ENCODE assay signal across 8 cellular contexts in the genomic region with DNA sequence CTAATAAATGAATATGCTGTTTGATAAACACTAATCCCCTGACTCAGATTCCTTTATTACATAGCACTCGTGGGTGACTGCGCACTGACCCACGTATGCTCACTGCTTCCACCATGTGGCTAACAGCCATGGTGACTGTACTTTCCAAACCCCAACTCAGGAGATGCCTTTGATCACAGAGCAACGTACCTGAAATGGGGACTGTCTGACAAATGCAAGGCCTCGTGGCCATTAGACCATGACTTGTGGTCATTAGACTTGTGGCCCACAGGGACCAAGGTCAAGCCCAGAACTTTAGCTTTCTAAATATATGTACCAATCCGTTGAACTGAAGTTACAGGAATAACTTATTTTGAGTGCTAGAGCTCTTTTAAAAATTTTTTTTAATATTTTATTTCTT. TPM values are rescaled to one million over a fixed set of nuclear protein-coding genes. Genes with fewer than 3 reads are reported as not detected.
DNase-seq lines count a peak whose midpoint lies in the region; ATAC-seq, FAIRE-seq and TF ChIP-seq lines count a peak whose summit lies in the region.

No MANE protein-coding gene starts in this region.

- peaks cover 39% of the 10 kb centered on the region for H3K4me1 Mint-ChIP-seq in activated naive CD4-positive, alpha-beta T cell treated with anti-CD3 and anti-CD28 coated beads, Interleukin-2, amount 10 ng/mL, durations not matched to agents 7 days and 5 days

- TF ChIP-seq CTCF in heart left ventricle (IDR thresholded peaks at IDR 0.05), result peak; percentile 35 to 69 (median 58)

- H3K27me3 ChIP-seq in heart left ventricle (no peaks in the 10 kb centered on the region), small intestine (ENCODE audit: control insufficient read depth in 2 of 2, insufficient read depth in 2 of 2, low read length in 2 of 2) (no peaks in the 10 kb centered on the region)

- H3K4me1 ChIP-seq in heart left ventricle, result peaks cover 0 to 3% (median 0%) of the 10 kb centered on the region in 12 donors
- no peaks in the 10 kb centered on the region for H3K4me1 ChIP-seq in small intestine (ENCODE audit: control insufficient read depth in 2 of 2, insufficient read depth in 1 of 2, low read depth in 1 of 2, low read length in 1 of 2)

- H3K9me3 ChIP-seq in heart left ventricle (no peaks in the 10 kb centered on the region), small intestine (ENCODE audit: control insufficient read depth, low read depth) (no peaks in the 10 kb centered on the region)

- peak overlapping the region; percentile 2 for H3K4me3 Mint-ChIP-seq in activated naive CD4-positive, alpha-beta T cell treated with anti-CD3 and anti-CD28 coated beads, Interleukin-2, amount 10 ng/mL, durations not matched to agents 7 days and 5 days

- no peak for TF ChIP-seq POLR2A in heart left ventricle (IDR thresholded peaks at IDR 0.05)

- no peak overlapping the region for H3K27ac ChIP-seq in heart left ventricle
- no peak overlapping the region for H3K27ac ChIP-seq in small intestine (ENCODE audit: low read depth in 1 of 2, low read length in 1 of 2)

- H3K27ac Mint-ChIP-seq in activated naive CD4-positive, alpha-beta T cell treated with anti-CD3 and anti-CD28 coated beads, Interleukin-2, amount 10 ng/mL, durations not matched to agents 7 days and 5 days, result peak overlapping the region; percentile 19

- DNase-seq in EH (ENCODE audit: low read depth) (peak; percentile 68), HK-2 (ENCODE audit: unreplicated experiment) (peak; percentile 28), SK-N-DZ (ENCODE audit: low spot score) (peak; percentile 56), heart left ventricle (peak in 2 of 5 donors; percentile 34 to 45), small intestine (peak; percentile 64), posterior vena cava (ENCODE audit: low spot score) (no peak)
- peak; percentile 71 for DNase-seq in activated naive CD4-positive, alpha-beta T cell treated with anti-CD3 and anti-CD28 coated beads, Interleukin-2, amount 10 ng/mL, durations not matched to agents 7 days and 5 days

- 19 to 26% (median 23%) methylated on average over 6 of the region's 6 CpGs for WGBS in heart left ventricle, 4 donors
- 18 to 22% (median 18%) methylated on average over 6 of the region's 6 CpGs for WGBS in small intestine, 3 donors

- no peaks in the 10 kb centered on the region for H3K27me3 Mint-ChIP-seq in activated naive CD4-positive, alpha-beta T cell treated with anti-CD3 and anti-CD28 coated beads, Interleukin-2, amount 10 ng/mL, durations not matched to agents 7 days and 5 days

- peak; percentile 57 for ATAC-seq in GM19468 (IDR thresholded peaks at IDR 0.05; ENCODE audit: extremely low read depth, unreplicated experiment)
- ATAC-seq in heart left ventricle, result peak in 3 of 4 donors; percentile 71 to 80 (median 72)

- CTCF ChIA-PET in activated naive CD4-positive, alpha-beta T cell treated with anti-CD3 and anti-CD28 coated beads, Interleukin-2, amount 10 ng/mL, durations not matched to agents 7 days and 5 days (lab: Charles Lee), result interaction anchor here (0.6 to 8.4 kb wide), 12 partner anchors 9 to 169 kb away, joined by 3 to 76 read pairs (median 5); a partner anchor contains a TSS

- intact Hi-C loops in heart left ventricle (cut with DNase I) (loop anchor here in 9 of 10 donors (2.0 to 10.0 kb wide), 8 partner anchors 55 to 165 kb away; no protein-coding TSS in a partner anchor), posterior vena cava (cut with DNase I) (no loop called here)

- no peak for FAIRE-seq in small intestine (lab: Jason Lieb, UNC)

- H3K4me3 ChIP-seq in heart left ventricle (no peak overlapping the region), small intestine (ENCODE audit: low read depth in 1 of 2, low read length in 2 of 2) (no peak overlapping the region)

- peaks cover 0 to 23% (median 3%) of the 10 kb centered on the region in 9 donors for H3K36me3 ChIP-seq in heart left ventricle
- no peaks in the 10 kb centered on the region for H3K36me3 ChIP-seq in small intestine (ENCODE audit: control insufficient read depth in 2 of 2, insufficient read depth in 2 of 2, low read length in 2 of 2)

- no peaks in the 10 kb centered on the region for H3K9me3 Mint-ChIP-seq in activated naive CD4-positive, alpha-beta T cell treated with anti-CD3 and anti-CD28 coated beads, Interleukin-2, amount 10 ng/mL, durations not matched to agents 7 days and 5 days

- H3K36me3 Mint-ChIP-seq in activated naive CD4-positive, alpha-beta T cell treated with anti-CD3 and anti-CD28 coated beads, Interleukin-2, amount 10 ng/mL, durations not matched to agents 7 days and 5 days, result peaks cover 85% of the 10 kb centered on the region

RNA-seq across cellular contexts. Expression of a gene that starts 46.6 kb away (rescaled TPM):
- 37.2 and 43.5 TPM in 2 replicates for polyA plus RNA-seq in SK-N-DZ (2014; cell fraction: cytosol; rRNA removed)
- 28.7 and 55.2 TPM in 2 replicates for polyA plus RNA-seq in SK-N-DZ (2014; cell fraction: nucleus; rRNA removed)
- total RNA-seq in heart left ventricle, result 10 to 100 TPM; 27.3 to 62.7 (median 39.1) TPM
- 10 to 100 TPM; 23.2 TPM for polyA plus RNA-seq in heart left ventricle
- polyA plus RNA-seq in small intestine, result 10 to 100 TPM in 1 of 3 donors, 1 to 10 TPM in 2; 6.3 to 10.8 (median 9.7) TPM
- 100 to 1,000 TPM in 1 of 2 donors, 10 to 100 TPM in 1; 96.6 to 109 TPM for total RNA-seq in posterior vena cava

Comparison
In these comparisons a context has a peak if more than half of its experiments do, and no peak if none do; other contexts are left out.
1. intact Hi-C loops: an anchor here in heart left ventricle (2.0 to 10.0 kb wide); none called in posterior vena cava.